ENCODE assay signal across 8 cellular contexts in genomic region chr16:81008151-81008789, GRCh38. TPM values are rescaled to one million over a fixed set of nuclear protein-coding genes. Genes with fewer than 3 reads are reported as not detected.
DNase-seq lines count a peak whose midpoint lies in the region; ATAC-seq and TF ChIP-seq lines count a peak whose summit lies in the region.

No MANE protein-coding gene starts in this region.

- no peaks in the 10 kb centered on the region; the same call in 1 of the 2 replicates for H3K27me3 Mint-ChIP-seq in H9 (ENCODE audit: low read depth)
- H3K27me3 Mint-ChIP-seq in activated B cell treated with CpG ODN at 0.5 μM for 24 hours: no peaks in the 10 kb centered on the region

- H4K91ac ChIP-seq in H9 (ENCODE audit: insufficient read length, low read depth, low read length): no peak overlapping the region

- no peak for DNase-seq in H9
- DNase-seq in activated B cell treated with CpG ODN at 0.5 μM for 24 hours: no peak
- DNase-seq in hepatocyte (ENCODE audit: low spot score): no peak
- no peak for DNase-seq in SHP77 (lab: John Stamatoyannopoulos, UW)
- no peak for DNase-seq in NCI-H1048 (lab: John Stamatoyannopoulos, UW)

- no peak overlapping the region for H3K23ac ChIP-seq in H9 (ENCODE audit: insufficient read length, low read depth, low read length)

- peak overlapping the region; percentile 35 for H3K4me3 ChIP-seq in hepatocyte
- peak overlapping the region; percentile 80 to 96 (median 81) for H3K4me3 ChIP-seq in skeletal muscle tissue (ENCODE audit: low read length in 3 of 3)

- H3K9me2 ChIP-seq in hepatocyte (replicated peaks; ENCODE audit: insufficient read depth): no peaks in the 10 kb centered on the region

- no peak for ATAC-seq in activated B cell treated with CpG ODN at 0.5 μM for 24 hours (ENCODE audit: low read depth)
- ATAC-seq in HG02970 (IDR thresholded peaks at IDR 0.05; ENCODE audit: low FRiP score, unreplicated experiment): no peak
- ATAC-seq in HG02885 (IDR thresholded peaks at IDR 0.05; ENCODE audit: poor library complexity, unreplicated experiment): no peak

- CTCF ChIA-PET in activated B cell treated with CpG ODN at 0.5 μM for 24 hours (lab: Charles Lee): interaction anchor here (1.4 kb wide), 1 partner anchor 28 kb away, joined by 4 read pairs; the partner anchor contains the start of gene ATMIN

- H2BK12ac ChIP-seq in H9 (ENCODE audit: insufficient read length, low read depth, low read length): no peak overlapping the region

- H3K9ac ChIP-seq in H9 (ENCODE audit: extremely low read depth, insufficient read length, low read length): peak overlapping the region; percentile 93
- peak overlapping the region; percentile 86 to 100 (median 98) for H3K9ac ChIP-seq in skeletal muscle tissue (ENCODE audit: low read depth in 1 of 3, low read length in 3 of 3)

- no peak overlapping the region; the same call in 1 of the 2 replicates for H3K14ac ChIP-seq in H9 (ENCODE audit: insufficient read depth, low read length)

- no peaks in the 10 kb centered on the region for H3K4me1 ChIP-seq in H9 (ENCODE audit: insufficient read depth, low read length)
- H3K4me1 ChIP-seq in hepatocyte (ENCODE audit: insufficient read depth): peaks cover 3% of the 10 kb centered on the region
- H3K4me1 ChIP-seq in skeletal muscle tissue (ENCODE audit: control insufficient read depth in 3 of 3, insufficient read depth in 3 of 3, low read length in 3 of 3): peaks cover 15 to 21% (median 20%) of the 10 kb centered on the region in 3 donors

- H3K9me3 ChIP-seq in H9 (ENCODE audit: control insufficient read depth, low read depth, low read length): no peaks in the 10 kb centered on the region
- H3K9me3 ChIP-seq in hepatocyte (ENCODE audit: low read depth): no peaks in the 10 kb centered on the region
- no peaks in the 10 kb centered on the region for H3K9me3 ChIP-seq in skeletal muscle tissue (ENCODE audit: control insufficient read depth in 3 of 3, low read length in 3 of 3)

- H2AK5ac ChIP-seq in H9 (ENCODE audit: insufficient read length, low read length): no peak overlapping the region

- no peak overlapping the region for H3T11ph ChIP-seq in H9 (ENCODE audit: low read length)

- H3K4ac ChIP-seq in H9 (ENCODE audit: low read depth, low read length): no peak overlapping the region

- no peaks in the 10 kb centered on the region for H3K23me2 ChIP-seq in H9 (ENCODE audit: insufficient read length, low read depth, low read length, poor library complexity, severe bottlenecking)

- no peak overlapping the region for H3K18ac ChIP-seq in H9 (ENCODE audit: insufficient read length, low read depth, low read length)

- POLR2A ChIA-PET in activated B cell treated with CpG ODN at 0.5 μM for 24 hours (lab: Charles Lee): no interaction called here

- H3K27ac Mint-ChIP-seq in H9 (peak overlapping the region in 2 of 3 experiments; percentile 51 to 100; a peak in 3 of 7 replicates), activated B cell treated with CpG ODN at 0.5 μM for 24 hours (peak overlapping the region; percentile 100)

- H4K8ac ChIP-seq in H9 (replicated peaks; ENCODE audit: insufficient read length, low read depth, low read length): no peak overlapping the region

- H2BK120ac ChIP-seq in H9 (ENCODE audit: low read depth, low read length, poor library complexity, severe bottlenecking): no peak overlapping the region

- H3K27me3 ChIP-seq in H9 (ENCODE audit: insufficient read depth, low read length) (no peaks in the 10 kb centered on the region), hepatocyte (no peaks in the 10 kb centered on the region), skeletal muscle tissue (ENCODE audit: control insufficient read depth in 3 of 3, insufficient read depth in 3 of 3, low read length in 3 of 3) (no peaks in the 10 kb centered on the region)

- H4K20me1 ChIP-seq in H9 (ENCODE audit: control insufficient read depth, insufficient read depth, insufficient read length): no peaks in the 10 kb centered on the region
- H4K20me1 ChIP-seq in hepatocyte (ENCODE audit: insufficient read depth, poor library complexity, severe bottlenecking): peaks cover 3% of the 10 kb centered on the region

- no peak overlapping the region for H2BK20ac ChIP-seq in H9 (ENCODE audit: low read depth, low read length, poor library complexity, severe bottlenecking)

- H2BK15ac ChIP-seq in H9 (ENCODE audit: low read depth, low read length): no peak overlapping the region

- no peaks in the 10 kb centered on the region; a peak in 1 of 5 replicates for H3K9me3 Mint-ChIP-seq in H9
- no peaks in the 10 kb centered on the region for H3K9me3 Mint-ChIP-seq in activated B cell treated with CpG ODN at 0.5 μM for 24 hours

- TF ChIP-seq CTCF in H9 (conservative IDR thresholded peaks at IDR 0.05): no peak
- TF ChIP-seq CTCF in activated B cell treated with CpG ODN at 0.5 μM for 24 hours (IDR thresholded peaks at IDR 0.05): no peak
- TF ChIP-seq CTCF in hepatocyte (IDR thresholded peaks at IDR 0.05; ENCODE audit: poor library complexity): no peak

- H2BK5ac ChIP-seq in H9 (ENCODE audit: insufficient read length, low read length): no peak overlapping the region

- H3K79me2 ChIP-seq in H9 (ENCODE audit: insufficient read depth, low read length) (peaks cover 29% of the 10 kb centered on the region; the same call in 1 of the 2 replicates), hepatocyte (peaks cover 45% of the 10 kb centered on the region)

- H3K36me3 Mint-ChIP-seq in H9 (ENCODE audit: insufficient read depth in 1 of 3, low read depth in 3 of 3) (peaks cover 10 to 33% (median 32%) of the 10 kb centered on the region in 3 experiments), activated B cell treated with CpG ODN at 0.5 μM for 24 hours (ENCODE audit: low read depth) (peaks cover 18% of the 10 kb centered on the region)

- H3K79me1 ChIP-seq in H9 (ENCODE audit: insufficient read depth, low read depth, low read length, poor library complexity, severe bottlenecking): peaks cover 15% of the 10 kb centered on the region

- intact Hi-C loops in activated B cell treated with CpG ODN at 0.5 μM for 24 hours (cut with micrococcal nuclease): loop anchor here (5.0 to 10.0 kb wide), 4 partner anchors 203 to 857 kb away; partner anchors contain the start of gene CDYL2

- H3K4me1 Mint-ChIP-seq in H9 (peaks cover 18 to 25% of the 10 kb centered on the region in 2 experiments), activated B cell treated with CpG ODN at 0.5 μM for 24 hours (peaks cover 38% of the 10 kb centered on the region)

- no peak overlapping the region for H3K27ac ChIP-seq in H9 (ENCODE audit: insufficient read length, low read depth, low read length)
- H3K27ac ChIP-seq in hepatocyte: peak overlapping the region; percentile 99
- peak overlapping the region; percentile 98 for H3K27ac ChIP-seq in skeletal muscle tissue (ENCODE audit: low read depth, low read length)

- WGBS in H9 (ENCODE audit: extremely low coverage, insufficient read length, low lambda C conversion rate): no CpG with 5 or more reads among the region's 28 CpGs
- WGBS in hepatocyte (ENCODE audit: low lambda C conversion rate, missing lambda C conversion rate): 79% methylated on average over 28 of the region's 28 CpGs

- peak overlapping the region; percentile 76 for H3K4me2 ChIP-seq in H9 (ENCODE audit: insufficient read depth, insufficient read length, low read length)
- peak overlapping the region; percentile 81 for H3K4me2 ChIP-seq in hepatocyte

- peak overlapping the region; percentile 93 to 99 for H3K4me3 Mint-ChIP-seq in H9
- H3K4me3 Mint-ChIP-seq in activated B cell treated with CpG ODN at 0.5 μM for 24 hours: peak overlapping the region; percentile 94

- no peak overlapping the region for H2AFZ ChIP-seq in H9 (ENCODE audit: low read length)
- H2AFZ ChIP-seq in hepatocyte: peak overlapping the region; percentile 76

- H3K36me3 ChIP-seq in hepatocyte (replicated peaks; ENCODE audit: insufficient read depth, low read depth): no peaks in the 10 kb centered on the region
- peaks cover 0 to 2% (median 0%) of the 10 kb centered on the region in 3 donors for H3K36me3 ChIP-seq in skeletal muscle tissue (ENCODE audit: control insufficient read depth in 3 of 3, insufficient read depth in 3 of 3, low read length in 3 of 3)

- H3K56ac ChIP-seq in H9 (ENCODE audit: insufficient read length, low read depth, low read length): no peak overlapping the region

- H4K5ac ChIP-seq in H9 (ENCODE audit: insufficient read length, low read depth, low read length): no peak overlapping the region

RNA-seq across cellular contexts. Expression of gene CENPN, which starts 1.3 kb away (rescaled TPM):
- total RNA-seq in H9 (2021): 78.6 and 83.2 TPM in 2 replicates
- total RNA-seq in activated B cell treated with CpG ODN at 0.5 μM for 24 hours: 5.4 and 5.9 TPM in 2 replicates
- total RNA-seq in hepatocyte: 13.6 and 14.2 TPM in 2 replicates
- 16.4 and 16.8 TPM in 2 replicates for polyA plus RNA-seq in hepatocyte
- 13.0 TPM for total RNA-seq in skeletal muscle tissue

RNA-seq across cellular contexts. Expression of gene CMC2, which starts 1.6 kb away (rescaled TPM):
- total RNA-seq in H9 (2021) (64.2 and 65.7 TPM in 2 replicates), activated B cell treated with CpG ODN at 0.5 μM for 24 hours (18.1 and 22.3 TPM in 2 replicates), hepatocyte (47.4 and 77.6 TPM in 2 replicates), skeletal muscle tissue (24.5 TPM)
- 132 and 133 TPM in 2 replicates for polyA plus RNA-seq in hepatocyte

RNA-seq across cellular contexts. Expression of gene ATMIN, which starts 27.4 kb away (rescaled TPM):
- total RNA-seq in H9 (2021) (56.5 and 66.6 TPM in 2 replicates), activated B cell treated with CpG ODN at 0.5 μM for 24 hours (30.6 and 31.0 TPM in 2 replicates), hepatocyte (50.8 and 58.4 TPM in 2 replicates), skeletal muscle tissue (19.8 TPM)
- polyA plus RNA-seq in hepatocyte: 30.7 and 35.6 TPM in 2 replicates
